Comparison of ENCODE assay signal across 1 cellular context in the genomic region with DNA sequence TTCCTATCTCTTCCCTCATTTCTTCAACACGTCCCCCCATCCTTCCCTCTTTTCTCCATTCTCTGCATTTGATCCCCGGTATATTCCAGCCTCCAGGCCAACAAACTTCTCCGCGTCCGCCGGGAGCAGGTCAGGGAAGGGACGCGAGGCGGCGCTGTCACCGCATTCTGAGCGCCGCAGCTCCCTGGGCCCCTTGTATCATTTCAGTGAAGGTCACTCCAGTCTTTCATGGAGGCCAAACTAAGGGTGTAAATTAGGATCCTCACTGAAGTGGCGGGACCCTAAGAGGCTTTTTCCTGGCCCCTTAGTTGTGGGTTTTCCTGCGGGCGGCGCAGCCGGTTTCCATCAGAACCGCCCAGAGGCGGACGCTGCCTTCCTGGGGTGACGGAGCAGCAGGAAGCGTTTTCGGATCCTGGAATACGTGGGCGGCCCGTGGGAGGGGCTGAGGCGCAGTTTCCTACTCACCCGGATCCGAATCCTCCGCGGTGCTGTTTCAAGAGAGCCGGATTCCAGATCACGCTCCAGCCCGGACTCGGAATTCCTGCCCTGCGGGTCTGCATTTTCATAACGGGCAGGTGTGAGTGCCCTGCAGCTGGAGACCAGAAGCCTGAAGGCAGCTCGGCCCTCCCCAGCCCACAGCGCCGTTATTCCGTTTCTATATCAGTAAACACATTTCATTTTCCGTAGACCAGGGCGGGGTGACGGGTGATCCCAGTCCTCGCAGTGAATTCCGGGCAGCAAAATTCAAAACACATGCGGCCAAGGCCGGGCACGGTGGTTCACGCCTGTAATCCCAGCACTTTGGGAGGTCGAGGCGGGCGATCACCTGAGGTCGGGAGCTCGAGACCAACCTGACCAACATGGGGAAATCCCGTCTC.
A peak's percentile ranks its signal among the peaks of the same experiment; 100 is the strongest.
TF ChIP-seq lines count a peak whose summit lies in the region.

No MANE protein-coding gene starts in this region.

TF ChIP-seq in K562, 482 proteins besides CTCF, POLR2A, EP300 and RAD21 (continued from another document):
- TF ChIP-seq, protein P1, sequence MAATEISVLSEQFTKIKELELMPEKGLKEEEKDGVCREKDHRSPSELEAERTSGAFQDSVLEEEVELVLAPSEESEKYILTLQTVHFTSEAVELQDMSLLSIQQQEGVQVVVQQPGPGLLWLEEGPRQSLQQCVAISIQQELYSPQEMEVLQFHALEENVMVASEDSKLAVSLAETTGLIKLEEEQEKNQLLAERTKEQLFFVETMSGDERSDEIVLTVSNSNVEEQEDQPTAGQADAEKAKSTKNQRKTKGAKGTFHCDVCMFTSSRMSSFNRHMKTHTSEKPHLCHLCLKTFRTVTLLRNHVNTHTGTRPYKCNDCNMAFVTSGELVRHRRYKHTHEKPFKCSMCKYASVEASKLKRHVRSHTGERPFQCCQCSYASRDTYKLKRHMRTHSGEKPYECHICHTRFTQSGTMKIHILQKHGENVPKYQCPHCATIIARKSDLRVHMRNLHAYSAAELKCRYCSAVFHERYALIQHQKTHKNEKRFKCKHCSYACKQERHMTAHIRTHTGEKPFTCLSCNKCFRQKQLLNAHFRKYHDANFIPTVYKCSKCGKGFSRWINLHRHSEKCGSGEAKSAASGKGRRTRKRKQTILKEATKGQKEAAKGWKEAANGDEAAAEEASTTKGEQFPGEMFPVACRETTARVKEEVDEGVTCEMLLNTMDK (IDR thresholded peaks at IDR 0.05; ENCODE audit: borderline replicate concordance, insufficient read depth, low read depth, low read length, poor library complexity, severe bottlenecking): peak; percentile 70
- TF ChIP-seq NCOA6 (IDR thresholded peaks at IDR 0.05) (no peak), SMARCE1 (IDR thresholded peaks at IDR 0.05) (peak; percentile 48), ARID1B (IDR thresholded peaks at IDR 0.05) (peak; percentile 49), CREBBP (IDR thresholded peaks at IDR 0.05; ENCODE audit: low read depth, low read length) (no peak), HDAC3 (IDR thresholded peaks at IDR 0.05; ENCODE audit: borderline replicate concordance, partially characterized antibody) (peak; percentile 38), YBX1 (IDR thresholded peaks at IDR 0.05) (no peak), SMAD1 (IDR thresholded peaks at IDR 0.05; ENCODE audit: low read depth, low read length, partially characterized antibody) (peak; percentile 45), ZSCAN29 (IDR thresholded peaks at IDR 0.05) (peak; percentile 84), TOE1 (IDR thresholded peaks at IDR 0.05; ENCODE audit: borderline replicate concordance) (peak; percentile 62; the same call in 1 of the 2 replicates), TOE1 (CRISPR knock-in tag; IDR thresholded peaks at IDR 0.05; ENCODE audit: borderline replicate concordance, low read depth) (no peak), RBM14 (IDR thresholded peaks at IDR 0.05; ENCODE audit: borderline replicate concordance, insufficient read depth, low read depth, low read length) (no peak)
- TF ChIP-seq, protein P2, sequence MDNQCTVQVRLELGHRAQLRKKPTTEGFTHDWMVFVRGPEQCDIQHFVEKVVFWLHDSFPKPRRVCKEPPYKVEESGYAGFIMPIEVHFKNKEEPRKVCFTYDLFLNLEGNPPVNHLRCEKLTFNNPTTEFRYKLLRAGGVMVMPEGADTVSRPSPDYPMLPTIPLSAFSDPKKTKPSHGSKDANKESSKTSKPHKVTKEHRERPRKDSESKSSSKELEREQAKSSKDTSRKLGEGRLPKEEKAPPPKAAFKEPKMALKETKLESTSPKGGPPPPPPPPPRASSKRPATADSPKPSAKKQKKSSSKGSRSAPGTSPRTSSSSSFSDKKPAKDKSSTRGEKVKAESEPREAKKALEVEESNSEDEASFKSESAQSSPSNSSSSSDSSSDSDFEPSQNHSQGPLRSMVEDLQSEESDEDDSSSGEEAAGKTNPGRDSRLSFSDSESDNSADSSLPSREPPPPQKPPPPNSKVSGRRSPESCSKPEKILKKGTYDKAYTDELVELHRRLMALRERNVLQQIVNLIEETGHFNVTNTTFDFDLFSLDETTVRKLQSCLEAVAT (IDR thresholded peaks at IDR 0.05): peak; percentile 77 to 89
- TF ChIP-seq, protein P3, sequence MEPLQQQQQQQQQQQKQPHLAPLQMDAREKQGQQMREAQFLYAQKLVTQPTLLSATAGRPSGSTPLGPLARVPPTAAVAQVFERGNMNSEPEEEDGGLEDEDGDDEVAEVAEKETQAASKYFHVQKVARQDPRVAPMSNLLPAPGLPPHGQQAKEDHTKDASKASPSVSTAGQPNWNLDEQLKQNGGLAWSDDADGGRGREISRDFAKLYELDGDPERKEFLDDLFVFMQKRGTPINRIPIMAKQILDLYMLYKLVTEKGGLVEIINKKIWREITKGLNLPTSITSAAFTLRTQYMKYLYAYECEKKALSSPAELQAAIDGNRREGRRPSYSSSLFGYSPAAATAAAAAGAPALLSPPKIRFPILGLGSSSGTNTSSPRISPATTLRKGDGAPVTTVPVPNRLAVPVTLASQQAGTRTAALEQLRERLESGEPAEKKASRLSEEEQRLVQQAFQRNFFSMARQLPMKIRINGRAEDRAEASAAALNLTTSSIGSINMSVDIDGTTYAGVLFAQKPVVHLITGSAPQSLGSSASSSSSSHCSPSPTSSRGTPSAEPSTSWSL (CRISPR knock-in tag; IDR thresholded peaks at IDR 0.05; ENCODE audit: borderline replicate concordance): no peak
- TF ChIP-seq, protein P4, sequence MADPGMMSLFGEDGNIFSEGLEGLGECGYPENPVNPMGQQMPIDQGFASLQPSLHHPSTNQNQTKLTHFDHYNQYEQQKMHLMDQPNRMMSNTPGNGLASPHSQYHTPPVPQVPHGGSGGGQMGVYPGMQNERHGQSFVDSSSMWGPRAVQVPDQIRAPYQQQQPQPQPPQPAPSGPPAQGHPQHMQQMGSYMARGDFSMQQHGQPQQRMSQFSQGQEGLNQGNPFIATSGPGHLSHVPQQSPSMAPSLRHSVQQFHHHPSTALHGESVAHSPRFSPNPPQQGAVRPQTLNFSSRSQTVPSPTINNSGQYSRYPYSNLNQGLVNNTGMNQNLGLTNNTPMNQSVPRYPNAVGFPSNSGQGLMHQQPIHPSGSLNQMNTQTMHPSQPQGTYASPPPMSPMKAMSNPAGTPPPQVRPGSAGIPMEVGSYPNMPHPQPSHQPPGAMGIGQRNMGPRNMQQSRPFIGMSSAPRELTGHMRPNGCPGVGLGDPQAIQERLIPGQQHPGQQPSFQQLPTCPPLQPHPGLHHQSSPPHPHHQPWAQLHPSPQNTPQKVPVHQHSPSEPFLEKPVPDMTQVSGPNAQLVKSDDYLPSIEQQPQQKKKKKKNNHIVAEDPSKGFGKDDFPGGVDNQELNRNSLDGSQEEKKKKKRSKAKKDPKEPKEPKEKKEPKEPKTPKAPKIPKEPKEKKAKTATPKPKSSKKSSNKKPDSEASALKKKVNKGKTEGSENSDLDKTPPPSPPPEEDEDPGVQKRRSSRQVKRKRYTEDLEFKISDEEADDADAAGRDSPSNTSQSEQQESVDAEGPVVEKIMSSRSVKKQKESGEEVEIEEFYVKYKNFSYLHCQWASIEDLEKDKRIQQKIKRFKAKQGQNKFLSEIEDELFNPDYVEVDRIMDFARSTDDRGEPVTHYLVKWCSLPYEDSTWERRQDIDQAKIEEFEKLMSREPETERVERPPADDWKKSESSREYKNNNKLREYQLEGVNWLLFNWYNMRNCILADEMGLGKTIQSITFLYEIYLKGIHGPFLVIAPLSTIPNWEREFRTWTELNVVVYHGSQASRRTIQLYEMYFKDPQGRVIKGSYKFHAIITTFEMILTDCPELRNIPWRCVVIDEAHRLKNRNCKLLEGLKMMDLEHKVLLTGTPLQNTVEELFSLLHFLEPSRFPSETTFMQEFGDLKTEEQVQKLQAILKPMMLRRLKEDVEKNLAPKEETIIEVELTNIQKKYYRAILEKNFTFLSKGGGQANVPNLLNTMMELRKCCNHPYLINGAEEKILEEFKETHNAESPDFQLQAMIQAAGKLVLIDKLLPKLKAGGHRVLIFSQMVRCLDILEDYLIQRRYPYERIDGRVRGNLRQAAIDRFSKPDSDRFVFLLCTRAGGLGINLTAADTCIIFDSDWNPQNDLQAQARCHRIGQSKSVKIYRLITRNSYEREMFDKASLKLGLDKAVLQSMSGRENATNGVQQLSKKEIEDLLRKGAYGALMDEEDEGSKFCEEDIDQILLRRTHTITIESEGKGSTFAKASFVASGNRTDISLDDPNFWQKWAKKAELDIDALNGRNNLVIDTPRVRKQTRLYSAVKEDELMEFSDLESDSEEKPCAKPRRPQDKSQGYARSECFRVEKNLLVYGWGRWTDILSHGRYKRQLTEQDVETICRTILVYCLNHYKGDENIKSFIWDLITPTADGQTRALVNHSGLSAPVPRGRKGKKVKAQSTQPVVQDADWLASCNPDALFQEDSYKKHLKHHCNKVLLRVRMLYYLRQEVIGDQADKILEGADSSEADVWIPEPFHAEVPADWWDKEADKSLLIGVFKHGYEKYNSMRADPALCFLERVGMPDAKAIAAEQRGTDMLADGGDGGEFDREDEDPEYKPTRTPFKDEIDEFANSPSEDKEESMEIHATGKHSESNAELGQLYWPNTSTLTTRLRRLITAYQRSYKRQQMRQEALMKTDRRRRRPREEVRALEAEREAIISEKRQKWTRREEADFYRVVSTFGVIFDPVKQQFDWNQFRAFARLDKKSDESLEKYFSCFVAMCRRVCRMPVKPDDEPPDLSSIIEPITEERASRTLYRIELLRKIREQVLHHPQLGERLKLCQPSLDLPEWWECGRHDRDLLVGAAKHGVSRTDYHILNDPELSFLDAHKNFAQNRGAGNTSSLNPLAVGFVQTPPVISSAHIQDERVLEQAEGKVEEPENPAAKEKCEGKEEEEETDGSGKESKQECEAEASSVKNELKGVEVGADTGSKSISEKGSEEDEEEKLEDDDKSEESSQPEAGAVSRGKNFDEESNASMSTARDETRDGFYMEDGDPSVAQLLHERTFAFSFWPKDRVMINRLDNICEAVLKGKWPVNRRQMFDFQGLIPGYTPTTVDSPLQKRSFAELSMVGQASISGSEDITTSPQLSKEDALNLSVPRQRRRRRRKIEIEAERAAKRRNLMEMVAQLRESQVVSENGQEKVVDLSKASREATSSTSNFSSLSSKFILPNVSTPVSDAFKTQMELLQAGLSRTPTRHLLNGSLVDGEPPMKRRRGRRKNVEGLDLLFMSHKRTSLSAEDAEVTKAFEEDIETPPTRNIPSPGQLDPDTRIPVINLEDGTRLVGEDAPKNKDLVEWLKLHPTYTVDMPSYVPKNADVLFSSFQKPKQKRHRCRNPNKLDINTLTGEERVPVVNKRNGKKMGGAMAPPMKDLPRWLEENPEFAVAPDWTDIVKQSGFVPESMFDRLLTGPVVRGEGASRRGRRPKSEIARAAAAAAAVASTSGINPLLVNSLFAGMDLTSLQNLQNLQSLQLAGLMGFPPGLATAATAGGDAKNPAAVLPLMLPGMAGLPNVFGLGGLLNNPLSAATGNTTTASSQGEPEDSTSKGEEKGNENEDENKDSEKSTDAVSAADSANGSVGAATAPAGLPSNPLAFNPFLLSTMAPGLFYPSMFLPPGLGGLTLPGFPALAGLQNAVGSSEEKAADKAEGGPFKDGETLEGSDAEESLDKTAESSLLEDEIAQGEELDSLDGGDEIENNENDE (IDR thresholded peaks at IDR 0.05; ENCODE audit: low read depth, low read length): no peak
- TF ChIP-seq, protein P5, sequence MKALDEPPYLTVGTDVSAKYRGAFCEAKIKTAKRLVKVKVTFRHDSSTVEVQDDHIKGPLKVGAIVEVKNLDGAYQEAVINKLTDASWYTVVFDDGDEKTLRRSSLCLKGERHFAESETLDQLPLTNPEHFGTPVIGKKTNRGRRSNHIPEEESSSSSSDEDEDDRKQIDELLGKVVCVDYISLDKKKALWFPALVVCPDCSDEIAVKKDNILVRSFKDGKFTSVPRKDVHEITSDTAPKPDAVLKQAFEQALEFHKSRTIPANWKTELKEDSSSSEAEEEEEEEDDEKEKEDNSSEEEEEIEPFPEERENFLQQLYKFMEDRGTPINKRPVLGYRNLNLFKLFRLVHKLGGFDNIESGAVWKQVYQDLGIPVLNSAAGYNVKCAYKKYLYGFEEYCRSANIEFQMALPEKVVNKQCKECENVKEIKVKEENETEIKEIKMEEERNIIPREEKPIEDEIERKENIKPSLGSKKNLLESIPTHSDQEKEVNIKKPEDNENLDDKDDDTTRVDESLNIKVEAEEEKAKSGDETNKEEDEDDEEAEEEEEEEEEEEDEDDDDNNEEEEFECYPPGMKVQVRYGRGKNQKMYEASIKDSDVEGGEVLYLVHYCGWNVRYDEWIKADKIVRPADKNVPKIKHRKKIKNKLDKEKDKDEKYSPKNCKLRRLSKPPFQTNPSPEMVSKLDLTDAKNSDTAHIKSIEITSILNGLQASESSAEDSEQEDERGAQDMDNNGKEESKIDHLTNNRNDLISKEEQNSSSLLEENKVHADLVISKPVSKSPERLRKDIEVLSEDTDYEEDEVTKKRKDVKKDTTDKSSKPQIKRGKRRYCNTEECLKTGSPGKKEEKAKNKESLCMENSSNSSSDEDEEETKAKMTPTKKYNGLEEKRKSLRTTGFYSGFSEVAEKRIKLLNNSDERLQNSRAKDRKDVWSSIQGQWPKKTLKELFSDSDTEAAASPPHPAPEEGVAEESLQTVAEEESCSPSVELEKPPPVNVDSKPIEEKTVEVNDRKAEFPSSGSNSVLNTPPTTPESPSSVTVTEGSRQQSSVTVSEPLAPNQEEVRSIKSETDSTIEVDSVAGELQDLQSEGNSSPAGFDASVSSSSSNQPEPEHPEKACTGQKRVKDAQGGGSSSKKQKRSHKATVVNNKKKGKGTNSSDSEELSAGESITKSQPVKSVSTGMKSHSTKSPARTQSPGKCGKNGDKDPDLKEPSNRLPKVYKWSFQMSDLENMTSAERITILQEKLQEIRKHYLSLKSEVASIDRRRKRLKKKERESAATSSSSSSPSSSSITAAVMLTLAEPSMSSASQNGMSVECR (CRISPR knock-in tag; IDR thresholded peaks at IDR 0.05): peak; percentile 36
